1 cellular context compared by ENCODE assay signal in genomic region chr1:154783976-154784375, GRCh38.
TF ChIP-seq lines count a peak whose summit lies in the region.

No MANE protein-coding gene starts in this region.

TF ChIP-seq in HepG2, 621 proteins besides CTCF, POLR2A, EP300 and RAD21 (continued from another document):
- TF ChIP-seq ZBTB44 (CRISPR knock-in tag; IDR thresholded peaks at IDR 0.05) = no peak
- TF ChIP-seq SNRNP70 (IDR thresholded peaks at IDR 0.05; ENCODE audit: low read depth, low read length) = no peak
